ENCODE assay signal across 9 cellular contexts in the genomic region with DNA sequence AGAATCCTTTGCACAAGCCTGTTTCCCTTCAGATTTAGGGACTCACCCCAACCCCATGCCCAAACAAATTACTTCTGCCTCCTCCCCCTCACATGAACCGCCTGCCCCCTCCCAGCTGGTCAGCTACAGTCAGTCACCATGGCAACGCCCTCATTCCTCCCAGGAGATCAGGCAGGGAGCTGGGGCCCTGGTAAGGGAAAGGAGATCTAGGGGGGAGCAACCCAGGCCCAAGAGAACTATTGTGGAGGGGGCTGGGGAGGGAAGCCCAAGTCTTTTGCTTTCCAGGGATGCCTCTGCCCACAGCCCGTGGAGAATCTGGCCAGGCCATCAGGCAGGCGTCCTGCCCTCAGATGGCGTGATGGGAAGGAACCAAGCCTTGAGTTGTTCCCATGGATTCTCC. TPM values are rescaled to one million over a fixed set of nuclear protein-coding genes. Genes with fewer than 3 reads are reported as not detected.
A peak's percentile ranks its signal among the peaks of the same experiment; 100 is the strongest.
DNase-seq lines count a peak whose midpoint lies in the region; ATAC-seq and TF ChIP-seq lines count a peak whose summit lies in the region.
"Had no signal": no experiment of that assay in that cellular context is flagged by ENCODE, and none has a peak within 500 bp of the region (broad histone marks: within the 10 kb centered on the region; RNA-seq: fewer than 3 reads in every experiment).

No MANE protein-coding gene starts in this region.

- H3K36me3 ChIP-seq in HUES6 (ENCODE audit: control insufficient read depth, insufficient read depth, low read length) (0 out of 2 replicates have a peak, but pooled peaks cover 6% of the 10 kb centered on the region), osteoblast (ENCODE audit: insufficient read depth, low read length) (no peaks in the 10 kb centered on the region)
- H3K36me3 ChIP-seq in effector memory CD4-positive, alpha-beta T cell (ENCODE audit: control insufficient read depth, insufficient read depth, low read length), result no peaks in the 10 kb centered on the region
- H3K36me3 ChIP-seq: adrenal gland had no signal

- 0 out of 2 replicates have a peak overlapping the region, but pooled peaks have one; percentile 5 for H3K4me3 ChIP-seq in HUES6 (ENCODE audit: low read depth, low read length)
- H3K4me3 ChIP-seq in cardiac fibroblast (replicated peaks in 1 of 2; ENCODE audit: low read depth in 2 of 2, low read length in 2 of 2), result no peak overlapping the region
- no peak overlapping the region for H3K4me3 ChIP-seq in osteoblast (ENCODE audit: insufficient read depth, low read length)
- no peak overlapping the region for H3K4me3 ChIP-seq in effector memory CD4-positive, alpha-beta T cell (ENCODE audit: insufficient read depth, low read depth, low read length, poor library complexity, severe bottlenecking)
- H3K4me3 ChIP-seq: adrenal gland, PC-9 had no signal

- no peaks in the 10 kb centered on the region for H4K20me1 ChIP-seq in osteoblast (ENCODE audit: insufficient read depth, low read length)

- no peak for ATAC-seq in HG03045 (IDR thresholded peaks at IDR 0.05; ENCODE audit: unreplicated experiment)

- H3K4me1 ChIP-seq in HUES6 (ENCODE audit: control insufficient read depth, insufficient read depth, low read length) (peaks cover 20% of the 10 kb centered on the region), osteoblast (ENCODE audit: insufficient read depth, low read length) (no peaks in the 10 kb centered on the region)
- H3K4me1 ChIP-seq in effector memory CD4-positive, alpha-beta T cell (ENCODE audit: control insufficient read depth, insufficient read depth, low read length, poor library complexity, severe bottlenecking), result peaks cover 5% of the 10 kb centered on the region

- H3K27me3 ChIP-seq in HUES6 (ENCODE audit: control insufficient read depth, insufficient read depth, low read length) (peaks cover 11% of the 10 kb centered on the region), osteoblast (ENCODE audit: insufficient read depth, low read length) (peaks cover 3% of the 10 kb centered on the region)
- H3K27me3 ChIP-seq in effector memory CD4-positive, alpha-beta T cell (replicated peaks; ENCODE audit: control insufficient read depth, insufficient read depth, low read length, poor library complexity, severe bottlenecking), result peaks cover 11% of the 10 kb centered on the region
- H3K27me3 ChIP-seq: adrenal gland had no signal

- no peak overlapping the region for H2AFZ ChIP-seq in osteoblast (ENCODE audit: low read length)
- H2AFZ ChIP-seq: PC-9 had no signal

- DNase-seq in cardiac fibroblast (ENCODE audit: low read depth in 2 of 2) (peak; percentile 51 to 71), osteoblast (ENCODE audit: insufficient read length, low spot score, missing footprints) (peak; percentile 94)
- no peak for DNase-seq in effector memory CD4-positive, alpha-beta T cell
- DNase-seq in activated CD4-positive, alpha-beta T cell treated with anti-CD3 and anti-CD28 coated beads for 4 hours, result no peak
- DNase-seq: activated CD4-positive, alpha-beta T cell treated with anti-CD3 and anti-CD28 coated beads for 1 hour; PC-9 had no signal

- no peak overlapping the region for H3K4me2 ChIP-seq in osteoblast (ENCODE audit: insufficient read depth, low read length)
- H3K4me2 ChIP-seq: PC-9 had no signal

- H3K9me3 ChIP-seq in HUES6 (ENCODE audit: control insufficient read depth, insufficient read depth, low read depth, low read length), result no peaks in the 10 kb centered on the region
- H3K9me3 ChIP-seq in osteoblast (ENCODE audit: low read depth, low read length), result no peaks in the 10 kb centered on the region
- no peaks in the 10 kb centered on the region for H3K9me3 ChIP-seq in effector memory CD4-positive, alpha-beta T cell (ENCODE audit: control insufficient read depth, low read length)
- H3K9me3 ChIP-seq: adrenal gland had no signal

- no peak overlapping the region for H3K9ac ChIP-seq in HUES6 (ENCODE audit: low read length)

- TF ChIP-seq CTCF in cardiac fibroblast (IDR thresholded peaks at IDR 0.05; ENCODE audit: low read depth, low read length) (no peak), osteoblast (IDR thresholded peaks at IDR 0.05; ENCODE audit: extremely low read depth, low read depth, low read length) (no peak)

- H3K79me2 ChIP-seq in osteoblast (ENCODE audit: insufficient read depth, low read length), result no peaks in the 10 kb centered on the region

- H3K27ac ChIP-seq in HUES6 (ENCODE audit: low read depth, low read length) (no peak overlapping the region), osteoblast (ENCODE audit: low read depth, low read length) (no peak overlapping the region)
- no peak overlapping the region for H3K27ac ChIP-seq in effector memory CD4-positive, alpha-beta T cell (ENCODE audit: insufficient read depth, low read length, poor library complexity, severe bottlenecking)
- H3K27ac ChIP-seq: adrenal gland, PC-9 had no signal

RNA-seq across cellular contexts. Expression of a gene that starts 2.8 kb away (rescaled TPM):
- total RNA-seq in osteoblast, result 3.5 and 4.3 TPM in 2 replicates

RNA-seq across cellular contexts. Expression of a gene that starts 15.7 kb away (rescaled TPM):
- total RNA-seq in osteoblast, result 382 and 390 TPM in 2 replicates

RNA-seq across cellular contexts. Expression of a gene that starts 28.6 kb away (rescaled TPM):
- 0.59 TPM in 1 of 2 replicates, not detected in the other for total RNA-seq in osteoblast

RNA-seq across cellular contexts. Expression of a gene that starts 36.2 kb away (rescaled TPM):
- 60.1 and 60.7 TPM in 2 replicates for total RNA-seq in osteoblast

RNA-seq across cellular contexts. Expression of a gene that starts 52.4 kb away (rescaled TPM):
- total RNA-seq in osteoblast, result under 0.01 TPM in 1 of 2 replicates, not detected in the other
- total RNA-seq: PC-9 had no signal

Comparison
In these comparisons a context has a peak if more than half of its experiments do, and no peak if none do; other contexts are left out.
1. DNase-seq: peak in cardiac fibroblast (2 of 2) and osteoblast (single experiment); none in effector memory CD4-positive, alpha-beta T cell (0 of 3) and activated CD4-positive, alpha-beta T cell treated with anti-CD3 and anti-CD28 coated beads for 4 hours (0 of 2).